ENCODE assay signal across 24 cellular contexts in the genomic region with DNA sequence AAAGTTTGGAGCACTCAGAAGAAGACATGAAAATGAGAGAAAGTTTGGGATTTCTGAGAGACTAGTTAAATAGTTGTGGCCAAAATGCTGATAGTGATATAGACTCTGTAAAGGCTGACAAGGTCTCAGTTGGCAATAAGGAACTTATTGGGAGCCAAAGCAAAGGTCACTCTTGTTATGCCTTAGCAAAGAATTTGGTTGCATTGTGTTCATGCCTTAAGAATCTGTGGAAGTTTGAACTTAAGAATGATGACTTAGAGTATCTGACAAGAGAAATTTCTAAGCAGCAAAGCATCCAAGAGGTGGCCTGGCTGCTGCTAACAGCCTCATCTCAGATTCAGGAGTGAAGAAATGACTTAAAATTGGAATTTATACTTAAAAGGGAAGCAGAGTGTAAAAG.
"Had no signal": no experiment of that assay in that cellular context is flagged by ENCODE, and none has a peak within 500 bp of the region (broad histone marks: within the 10 kb centered on the region; RNA-seq: fewer than 3 reads in every experiment).

No MANE protein-coding gene starts in this region.

- H3K27ac ChIP-seq: body of pancreas, Peyer's patch, RWPE1, SJCRH30, VCaP had no signal

- H3K36me3 ChIP-seq: Peyer's patch, SJCRH30 had no signal

- H3K36me3 Mint-ChIP-seq: activated naive CD8-positive, alpha-beta T cell treated with anti-CD3 and anti-CD28 coated beads, Interleukin-2, amount 10 ng/mL, durations not matched to agents 7 days and 5 days had no signal

- H3K9ac ChIP-seq: SK-N-SH had no signal

- H3K27me3 ChIP-seq: body of pancreas, Peyer's patch, SJCRH30 had no signal

- H3K4me2 ChIP-seq: SK-N-SH had no signal

- H3K27ac Mint-ChIP-seq: activated CD4-positive, alpha-beta T cell treated with anti-CD3 and anti-CD28 coated beads for 36 hours; activated CD8-positive, alpha-beta T cell treated with anti-CD3 and anti-CD28 coated beads for 36 hours; activated naive CD8-positive, alpha-beta T cell treated with anti-CD3 and anti-CD28 coated beads, Interleukin-2, amount 10 ng/mL, durations not matched to agents 7 days and 5 days had no signal

- DNase-seq: activated CD4-positive, alpha-beta T cell treated with anti-CD3 and anti-CD28 coated beads for 36 hours; activated CD8-positive, alpha-beta memory T cell treated with anti-CD3 and anti-CD28 coated beads, Interleukin-2, amount 50 U/mL, for 4 hours; activated CD8-positive, alpha-beta T cell treated with anti-CD3 and anti-CD28 coated beads for 36 hours; activated naive CD4-positive, alpha-beta T cell treated with anti-CD3 and anti-CD28 coated beads, Interleukin-2, amount 50 U/mL, for 16 hours; activated naive CD8-positive, alpha-beta T cell treated with anti-CD3 and anti-CD28 coated beads, Interleukin-2, amount 10 ng/mL, durations not matched to agents 7 days and 5 days; activated T-cell treated with anti-CD3 and anti-CD28 coated beads, Interleukin-2, amount 50 U/mL, for 1 hour; aorta; body of pancreas; KG1; NCI-H1092; NCI-H1417; NCI-H1930; NCI-H2171 treated with DMSO at 0.1 percent for 48 hours; NCI-H345; NCI-H510A; NCI-H526 treated with DMSO at 0.1 percent for 48 hours; Peyer's patch; Right ventricle myocardium superior; SJCRH30; SK-N-SH; T-helper 1 cell had no signal

- H3K4me3 ChIP-seq: body of pancreas, Peyer's patch, SJCRH30 had no signal

- H3K9me3 ChIP-seq: body of pancreas, Peyer's patch, SJCRH30, SK-N-SH had no signal

- H3K4me1 Mint-ChIP-seq: activated CD4-positive, alpha-beta T cell treated with anti-CD3 and anti-CD28 coated beads for 36 hours; activated naive CD8-positive, alpha-beta T cell treated with anti-CD3 and anti-CD28 coated beads, Interleukin-2, amount 10 ng/mL, durations not matched to agents 7 days and 5 days had no signal

- H3K9me2 ChIP-seq: SK-N-SH had no signal

- H3K4me3 Mint-ChIP-seq: activated CD4-positive, alpha-beta T cell treated with anti-CD3 and anti-CD28 coated beads for 36 hours; activated CD8-positive, alpha-beta T cell treated with anti-CD3 and anti-CD28 coated beads for 36 hours; activated naive CD8-positive, alpha-beta T cell treated with anti-CD3 and anti-CD28 coated beads, Interleukin-2, amount 10 ng/mL, durations not matched to agents 7 days and 5 days had no signal

- H3K27me3 Mint-ChIP-seq: activated CD4-positive, alpha-beta T cell treated with anti-CD3 and anti-CD28 coated beads for 36 hours; activated CD8-positive, alpha-beta T cell treated with anti-CD3 and anti-CD28 coated beads for 36 hours; activated naive CD8-positive, alpha-beta T cell treated with anti-CD3 and anti-CD28 coated beads, Interleukin-2, amount 10 ng/mL, durations not matched to agents 7 days and 5 days had no signal

- ATAC-seq: activated CD4-positive, alpha-beta T cell treated with anti-CD3 and anti-CD28 coated beads for 36 hours; activated CD8-positive, alpha-beta T cell treated with anti-CD3 and anti-CD28 coated beads for 36 hours; body of pancreas had no signal

- FAIRE-seq: bronchial epithelial cell had no signal

- H3K4me1 ChIP-seq: body of pancreas, Peyer's patch, SJCRH30 had no signal
